ENCODE assay signal across 26 cellular contexts in the genomic region with DNA sequence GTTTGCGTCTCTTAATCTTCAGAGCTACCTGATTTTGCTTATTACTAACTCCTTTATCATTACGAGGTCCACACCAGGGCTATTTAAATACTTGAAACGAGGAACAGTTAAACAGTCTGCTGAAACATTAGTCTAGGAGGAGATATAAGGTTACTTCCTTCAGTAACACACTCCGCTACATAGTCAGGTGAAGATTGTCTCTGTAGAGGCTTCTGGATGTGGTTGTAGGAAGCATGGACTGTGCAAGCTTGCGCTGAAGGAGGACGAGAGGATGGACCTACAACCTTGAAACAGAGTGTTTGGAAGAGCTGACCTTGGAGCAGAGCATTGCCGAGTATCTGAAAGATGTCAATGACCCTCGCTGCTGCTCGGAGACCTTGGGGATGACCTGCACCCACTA. TPM values are rescaled to one million over a fixed set of nuclear protein-coding genes. Genes with fewer than 3 reads are reported as not detected.
DNase-seq lines count a peak whose midpoint lies in the region; ATAC-seq, FAIRE-seq and TF ChIP-seq lines count a peak whose summit lies in the region.
"Had no signal": no experiment of that assay in that cellular context is flagged by ENCODE, and none has a peak within 500 bp of the region (broad histone marks: within the 10 kb centered on the region; RNA-seq: fewer than 3 reads in every experiment).

A gene with protein sequence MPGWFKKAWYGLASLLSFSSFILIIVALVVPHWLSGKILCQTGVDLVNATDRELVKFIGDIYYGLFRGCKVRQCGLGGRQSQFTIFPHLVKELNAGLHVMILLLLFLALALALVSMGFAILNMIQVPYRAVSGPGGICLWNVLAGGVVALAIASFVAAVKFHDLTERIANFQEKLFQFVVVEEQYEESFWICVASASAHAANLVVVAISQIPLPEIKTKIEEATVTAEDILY (plus strand): TSS at position 301 of the 400 bp plus-strand sequence. CDS start 102 bp downstream, outside the sequence.

- POLR2A ChIA-PET in MCF 10A (lab: Yijun Ruan, JAX): interaction anchor here (1.1 kb wide), 1 partner anchor 63 kb away, joined by 3 read pairs; no protein-coding TSS in a partner anchor
- POLR2A ChIA-PET in H1 (lab: Charles Lee; ENCODE audit: partially characterized antibody): no interaction called here
- POLR2A ChIA-PET in activated CD4-positive, alpha-beta T cell treated with anti-CD3 and anti-CD28 coated beads, Interleukin-2, amount 10 ng/mL, durations not matched to agents 7 days and 5 days (lab: Charles Lee): no interaction called here

- H3K79me1 ChIP-seq in H1 (ENCODE audit: low read depth, low read length) (no peaks in the 10 kb centered on the region), mesenchymal stem cell (replicated peaks; ENCODE audit: low read length, poor library complexity, severe bottlenecking) (peaks cover 8% of the 10 kb centered on the region)

- H3K27ac Mint-ChIP-seq in MCF 10A (ENCODE audit: low read depth, unreplicated experiment): peak within 1 kb of the TSS; percentile 75
- no peak within 1 kb of the TSS for H3K27ac Mint-ChIP-seq in activated CD4-positive, alpha-beta T cell treated with anti-CD3 and anti-CD28 coated beads, Interleukin-2, amount 10 ng/mL, durations not matched to agents 7 days and 5 days

- no peaks in the 10 kb centered on the region for H3K79me2 ChIP-seq in H1 (ENCODE audit: control insufficient read depth in 1 of 2, insufficient read depth in 2 of 2, low read length in 2 of 2)

- H2BK120ac ChIP-seq in H1 (replicated peaks; ENCODE audit: low read depth, low read length): no peak within 1 kb of the TSS
- no peak within 1 kb of the TSS for H2BK120ac ChIP-seq in mesenchymal stem cell (ENCODE audit: low read depth, low read length)

- no peak within 1 kb of the TSS for H4K91ac ChIP-seq in H1 (replicated peaks; ENCODE audit: insufficient read length, low read length)
- H4K91ac ChIP-seq in mesenchymal stem cell (ENCODE audit: low read length): no peak within 1 kb of the TSS

- H3K27ac ChIP-seq in breast epithelium (no peak within 1 kb of the TSS), H1 (ENCODE audit: low read depth, low read length) (no peak within 1 kb of the TSS), mesenchymal stem cell (ENCODE audit: low read length, poor library complexity, severe bottlenecking) (no peak within 1 kb of the TSS)
- H3K27ac ChIP-seq: Peyer's patch had no signal

- 0 out of 2 replicates have a peak within 1 kb of the TSS, but pooled peaks have one; percentile 40 for H2BK15ac ChIP-seq in H1 (ENCODE audit: low read length)
- H2BK15ac ChIP-seq in mesenchymal stem cell (ENCODE audit: low read depth, poor library complexity, severe bottlenecking): no peak within 1 kb of the TSS

- H3K4me1 ChIP-seq in breast epithelium (peaks cover 0 to 8% of the 10 kb centered on the region in 2 donors), H1 (replicated peaks in 1 of 4; ENCODE audit: control insufficient read depth in 3 of 4, insufficient read depth in 4 of 4, low read length in 3 of 4) (peaks cover 5 to 9% (median 7%) of the 10 kb centered on the region in 4 experiments), mesenchymal stem cell (ENCODE audit: control insufficient read depth, insufficient read depth, low read depth, low read length) (peaks cover 8% of the 10 kb centered on the region)

- no peak within 1 kb of the TSS for H3K56ac ChIP-seq in H1 (replicated peaks; ENCODE audit: insufficient read length, low read depth, low read length)

- no peak within 1 kb of the TSS; the same call in 1 of the 2 replicates for H2BK20ac ChIP-seq in H1 (ENCODE audit: low read length)

- H4K20me1 ChIP-seq in H1 (replicated peaks in 1 of 2; ENCODE audit: control insufficient read depth in 1 of 2, insufficient read depth in 2 of 2, low read length in 2 of 2): peaks cover 0 to 2% of the 10 kb centered on the region in 2 experiments

- H2BK5ac ChIP-seq in H1 (ENCODE audit: low read depth, low read length) (no peak within 1 kb of the TSS), mesenchymal stem cell (ENCODE audit: low read depth, low read length, poor library complexity, severe bottlenecking) (no peak within 1 kb of the TSS)

- peaks cover 30% of the 10 kb centered on the region for H3K4me1 Mint-ChIP-seq in MCF 10A (ENCODE audit: insufficient read depth, unreplicated experiment)
- peaks cover 22% of the 10 kb centered on the region for H3K4me1 Mint-ChIP-seq in activated CD4-positive, alpha-beta T cell treated with anti-CD3 and anti-CD28 coated beads, Interleukin-2, amount 10 ng/mL, durations not matched to agents 7 days and 5 days

- H3K9ac ChIP-seq in H1 (replicated peaks in 1 of 4; ENCODE audit: extremely low read depth in 1 of 4, low read depth in 3 of 4, low read length in 3 of 4) (no peak within 1 kb of the TSS), mesenchymal stem cell (ENCODE audit: low read length) (no peak within 1 kb of the TSS)

- no peak for ATAC-seq in GM19463 (IDR thresholded peaks at IDR 0.05; ENCODE audit: unreplicated experiment)
- ATAC-seq: SK-N-SH treated with all-trans-retinoic acid at 6 μM for 48 hours had no signal

- no peak within 1 kb of the TSS for H3K23ac ChIP-seq in H1 (ENCODE audit: insufficient read length)
- H3K23ac ChIP-seq in mesenchymal stem cell (ENCODE audit: low read length in 2 of 2): peak within 1 kb of the TSS in 1 of 2 experiments; percentile 83

- no peak within 1 kb of the TSS for H3K4me2 ChIP-seq in H1 (ENCODE audit: insufficient read depth in 1 of 2, low read depth in 2 of 2, low read length in 2 of 2)
- no peak within 1 kb of the TSS for H3K4me2 ChIP-seq in mesenchymal stem cell (ENCODE audit: low read length, poor library complexity, severe bottlenecking)

- DNase-seq in MCF 10A (ENCODE audit: unreplicated experiment) (no peak), breast epithelium (ENCODE audit: low spot score in 2 of 2) (no peak), H1 (ENCODE audit: low read depth in 1 of 2, low spot score in 2 of 2) (no peak), mesenchymal stem cell (no peak), mucosa of gallbladder (ENCODE audit: low spot score) (no peak), pons (ENCODE audit: low spot score) (no peak)
- no peak for DNase-seq in activated CD4-positive, alpha-beta T cell treated with anti-CD3 and anti-CD28 coated beads, Interleukin-2, amount 10 ng/mL, durations not matched to agents 7 days and 5 days
- DNase-seq: 8988T; AML-193; C1 segment of cervical spinal cord; CD8-positive, alpha-beta memory T cell; Kasumi-1; MG63; NCI-H1048; NCI-H1417 treated with DMSO at 0.1 percent for 48 hours; NCI-H187; NCI-H2107; NCI-H345; NCI-H524; NCI-H774; Peyer's patch had no signal

- peaks cover 5% of the 10 kb centered on the region; the same call in 1 of the 2 replicates for H3K23me2 ChIP-seq in H1 (ENCODE audit: low read depth, low read length)

- no peak for FAIRE-seq in H1 (lab: Jason Lieb, UNC)
- FAIRE-seq: GM19239, H54 had no signal

- TF ChIP-seq EP300 in H1 (IDR thresholded peaks at IDR 0.05; ENCODE audit: borderline replicate concordance in 1 of 2, low read depth in 2 of 2, low read length in 2 of 2): no peak

- H4K5ac ChIP-seq in H1 (ENCODE audit: insufficient read length, low read depth, low read length): no peak within 1 kb of the TSS

- no peak within 1 kb of the TSS for H3K4me3 Mint-ChIP-seq in MCF 10A (ENCODE audit: unreplicated experiment)
- no peak within 1 kb of the TSS for H3K4me3 Mint-ChIP-seq in activated CD4-positive, alpha-beta T cell treated with anti-CD3 and anti-CD28 coated beads, Interleukin-2, amount 10 ng/mL, durations not matched to agents 7 days and 5 days

- H3K27me3 Mint-ChIP-seq in MCF 10A (ENCODE audit: insufficient read depth, unreplicated experiment): no peaks in the 10 kb centered on the region
- peaks cover 15% of the 10 kb centered on the region for H3K27me3 Mint-ChIP-seq in activated CD4-positive, alpha-beta T cell treated with anti-CD3 and anti-CD28 coated beads, Interleukin-2, amount 10 ng/mL, durations not matched to agents 7 days and 5 days

- TF ChIP-seq RAD21 in H1 (IDR thresholded peaks at IDR 0.05 in 1 of 2, conservative IDR thresholded peaks at IDR 0.05 in 1 of 2; ENCODE audit: low read depth in 2 of 2, low read length in 2 of 2): no peak

- H2AFZ ChIP-seq in H1 (ENCODE audit: low read length): no peak within 1 kb of the TSS
- peak within 1 kb of the TSS; percentile 43 for H2AFZ ChIP-seq in mesenchymal stem cell (ENCODE audit: low read depth, low read length)

- H3K4ac ChIP-seq in H1 (replicated peaks; ENCODE audit: insufficient read length, low read depth, low read length): no peak within 1 kb of the TSS
- peak within 1 kb of the TSS in 1 of 2 experiments; percentile 40 for H3K4ac ChIP-seq in mesenchymal stem cell (ENCODE audit: low read depth in 1 of 2, low read length in 2 of 2)

- H3K4me3 ChIP-seq in breast epithelium: no peak within 1 kb of the TSS
- no peak within 1 kb of the TSS for H3K4me3 ChIP-seq in H1 (ENCODE audit: extremely low read depth in 1 of 4, insufficient read depth in 2 of 4, low read depth in 3 of 4, low read length in 4 of 4)
- H3K4me3 ChIP-seq in mesenchymal stem cell (ENCODE audit: insufficient read depth in 1 of 2, low read depth in 1 of 2, low read length in 2 of 2): no peak within 1 kb of the TSS
- H3K4me3 ChIP-seq: MG63, Peyer's patch had no signal

- TF ChIP-seq POLR2A in breast epithelium (IDR thresholded peaks at IDR 0.05): no peak
- TF ChIP-seq POLR2A in H1 (IDR thresholded peaks at IDR 0.05; ENCODE audit: control extremely low read depth in 1 of 2, low read depth in 2 of 2, low read length in 2 of 2): no peak

- H2BK12ac ChIP-seq in H1 (ENCODE audit: low read depth, low read length) (no peak within 1 kb of the TSS), mesenchymal stem cell (ENCODE audit: low read length in 2 of 2) (no peak within 1 kb of the TSS)

- H2AK5ac ChIP-seq in H1 (ENCODE audit: low read depth, low read length) (no peak within 1 kb of the TSS), mesenchymal stem cell (ENCODE audit: low read length, severe bottlenecking) (no peak within 1 kb of the TSS)

- H4K8ac ChIP-seq in H1 (ENCODE audit: extremely low read depth, insufficient read depth, low read length): no peak within 1 kb of the TSS; the same call in 1 of the 2 replicates
- no peak within 1 kb of the TSS for H4K8ac ChIP-seq in mesenchymal stem cell (ENCODE audit: low read length)

- H3K27me3 ChIP-seq in breast epithelium (no peaks in the 10 kb centered on the region), H1 (replicated peaks in 1 of 4; ENCODE audit: control insufficient read depth in 3 of 4, extremely low read depth in 1 of 4, insufficient read depth in 3 of 4, low read length in 3 of 4) (peaks cover 0 to 4% (median 0%) of the 10 kb centered on the region in 4 experiments; a peak in 3 of 7 replicates), mesenchymal stem cell (ENCODE audit: control insufficient read depth in 1 of 2, insufficient read depth in 1 of 2, low read length in 2 of 2) (peaks cover 22 to 38% of the 10 kb centered on the region in 2 experiments)
- H3K27me3 ChIP-seq: Peyer's patch had no signal

- no peaks in the 10 kb centered on the region for H3K9me3 Mint-ChIP-seq in MCF 10A (ENCODE audit: unreplicated experiment)
- no peaks in the 10 kb centered on the region for H3K9me3 Mint-ChIP-seq in activated CD4-positive, alpha-beta T cell treated with anti-CD3 and anti-CD28 coated beads, Interleukin-2, amount 10 ng/mL, durations not matched to agents 7 days and 5 days
- H3K9me3 Mint-ChIP-seq: CD8-positive, alpha-beta memory T cell had no signal

- TF ChIP-seq CTCF in MCF 10A (IDR thresholded peaks at IDR 0.05; ENCODE audit: unreplicated experiment) (no peak), breast epithelium (IDR thresholded peaks at IDR 0.05) (no peak), H1 (IDR thresholded peaks at IDR 0.05; ENCODE audit: control extremely low read depth in 1 of 3, insufficient read depth in 1 of 3, low read depth in 1 of 3, low read length in 3 of 3) (no peak)

- CTCF ChIA-PET in MCF 10A (lab: Yijun Ruan, JAX): interaction anchor here (0.7 to 1.2 kb wide), 2 partner anchors 34 to 297 kb away, joined by 3 read pairs; no protein-coding TSS in a partner anchor
- CTCF ChIA-PET in H1 (lab: Charles Lee; ENCODE audit: partially characterized antibody): no interaction called here
- CTCF ChIA-PET in activated CD4-positive, alpha-beta T cell treated with anti-CD3 and anti-CD28 coated beads, Interleukin-2, amount 10 ng/mL, durations not matched to agents 7 days and 5 days (lab: Charles Lee): no interaction called here

- H3K14ac ChIP-seq in H1 (ENCODE audit: insufficient read length) (no peak within 1 kb of the TSS), mesenchymal stem cell (ENCODE audit: low read length in 2 of 2) (no peak within 1 kb of the TSS)

- intact Hi-C loops in MCF 10A (cut with micrococcal nuclease) (no loop called here), breast epithelium (cut with DNase I; ENCODE audit: low total_unique reads) (no loop called here)

- H3K18ac ChIP-seq in H1 (ENCODE audit: extremely low read depth, low read length): no peak within 1 kb of the TSS
- no peak within 1 kb of the TSS for H3K18ac ChIP-seq in mesenchymal stem cell (ENCODE audit: low read depth in 1 of 2, low read length in 2 of 2)

- peaks cover 10% of the 10 kb centered on the region for H3K36me3 Mint-ChIP-seq in MCF 10A (ENCODE audit: insufficient read depth, unreplicated experiment)
- peaks cover 3% of the 10 kb centered on the region for H3K36me3 Mint-ChIP-seq in activated CD4-positive, alpha-beta T cell treated with anti-CD3 and anti-CD28 coated beads, Interleukin-2, amount 10 ng/mL, durations not matched to agents 7 days and 5 days (ENCODE audit: low read depth)

- BruUV-seq in MCF 10A (replicated peaks; lab: Mats Ljungman, UMichigan): no TSS peak

- 86% methylated on average over 9 of the region's 9 CpGs; no CpG with 5 or more reads in 1 of the 2 experiments for WGBS in H1 (ENCODE audit: extremely low coverage in 1 of 2, insufficient coverage in 1 of 2, insufficient read length in 1 of 2, insufficient replicate concordance in 2 of 2, low coverage in 1 of 2, low lambda C conversion rate in 2 of 2, missing lambda C conversion rate in 1 of 2), 2 experiments
- WGBS in mesenchymal stem cell: 86% methylated on average over 8 of the region's 9 CpGs

- no peaks in the 10 kb centered on the region for H3K9me3 ChIP-seq in breast epithelium
- no peaks in the 10 kb centered on the region for H3K9me3 ChIP-seq in H1 (ENCODE audit: insufficient read depth in 2 of 2, low read depth in 1 of 2, low read length in 1 of 2)
- no peaks in the 10 kb centered on the region for H3K9me3 ChIP-seq in mesenchymal stem cell (ENCODE audit: control insufficient read depth, low read length)
- H3K9me3 ChIP-seq: MG63, Peyer's patch had no signal

- H3K36me3 ChIP-seq in breast epithelium (no peaks in the 10 kb centered on the region), H1 (ENCODE audit: control insufficient read depth in 2 of 4, insufficient read depth in 4 of 4, low read length in 3 of 4) (no peaks in the 10 kb centered on the region), mesenchymal stem cell (ENCODE audit: control insufficient read depth in 1 of 2, insufficient read depth in 2 of 2, low read depth in 1 of 2, low read length in 2 of 2) (peaks cover 0 to 6% of the 10 kb centered on the region in 2 experiments)
- H3K36me3 ChIP-seq: MG63, Peyer's patch had no signal

RNA-seq across cellular contexts. Expression of the gene that starts here (rescaled TPM):
- total RNA-seq in MCF 10A (2022) (not detected in 2 replicates), breast epithelium (not detected), mucosa of gallbladder (not detected)
- total RNA-seq in H1 (2021; fragmentation: NEBNext Ultra II Directional; extraction: Animal tissue kit (Norgen Biotek cat#: 25700)): not detected in 2 replicates
- not detected in 2 replicates for polyA plus RNA-seq in H1 (2011; rRNA removed)
- not detected for polyA plus RNA-seq in H1 (2011; cell fraction: cytosol; rRNA removed)
- polyA plus RNA-seq in H1 (2011; cell fraction: nucleus; rRNA removed): not detected
- polyA plus RNA-seq in H1 (2012, experiment 1 of 2): not detected in 4 replicates
- not detected for polyA plus RNA-seq in H1 (2012, experiment 2 of 2)
- not detected for polyA plus RNA-seq in H1 (2013, experiment 1 of 2)
- polyA plus RNA-seq in H1 (2013, experiment 2 of 2): not detected
- not detected in 2 replicates for polyA minus RNA-seq in H1 (2011; rRNA and poly(A)+ RNA removed)
- polyA minus RNA-seq in H1 (2011; cell fraction: cytosol; rRNA and poly(A)+ RNA removed): not detected
- not detected for polyA minus RNA-seq in H1 (2011; cell fraction: nucleus; rRNA and poly(A)+ RNA removed)
- polyA plus RNA-seq in mesenchymal stem cell (2013, experiment 1 of 2): not detected
- not detected for polyA plus RNA-seq in mesenchymal stem cell (2013, experiment 2 of 2)
- total RNA-seq in activated CD4-positive, alpha-beta T cell treated with anti-CD3 and anti-CD28 coated beads, Interleukin-2, amount 10 ng/mL, durations not matched to agents 7 days and 5 days: not detected
- total RNA-seq: CD8-positive, alpha-beta memory T cell; Peyer's patch had no signal
- polyA plus RNA-seq: AG04450; CD8-positive, alpha-beta memory T cell had no signal
